Comparison of ENCODE assay signal across 15 cellular contexts in the genomic region with DNA sequence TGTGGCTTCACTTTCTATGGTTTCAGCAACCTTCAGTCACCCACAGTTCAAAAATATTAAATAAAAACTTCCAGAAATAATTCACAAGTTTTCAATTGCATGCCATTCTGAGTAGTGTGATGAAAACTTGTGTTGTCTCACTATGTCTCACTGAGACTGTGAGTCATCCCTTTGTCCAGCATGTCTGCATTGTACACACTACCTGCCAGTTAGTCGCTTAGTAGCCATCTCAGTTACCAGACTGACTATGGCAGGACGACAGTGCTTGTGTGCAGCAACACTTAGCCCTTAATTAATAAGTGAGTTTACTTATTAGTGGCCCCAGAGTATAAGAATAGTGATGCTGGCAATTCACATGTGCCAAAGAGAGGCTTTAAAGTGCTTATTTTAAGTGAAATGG. TPM values are rescaled to one million over a fixed set of nuclear protein-coding genes. Genes with fewer than 3 reads are reported as not detected.
DNase-seq lines count a peak whose midpoint lies in the region; ATAC-seq, FAIRE-seq and TF ChIP-seq lines count a peak whose summit lies in the region.
"Had no signal": no experiment of that assay in that cellular context is flagged by ENCODE, and none has a peak within 500 bp of the region (broad histone marks: within the 10 kb centered on the region; RNA-seq: fewer than 3 reads in every experiment).

No MANE protein-coding gene starts in this region.

- ATAC-seq in left ventricle myocardium superior = no peak
- no peak for ATAC-seq in GM23338

- DNase-seq in EL = peak; percentile 79
- peak; percentile 4 for DNase-seq in NB4 (ENCODE audit: low read depth)
- DNase-seq in endothelial cell of umbilical vein (ENCODE audit: low read depth, low spot score) = peak; percentile 73
- DNase-seq in trophoblast cell = peak; percentile 67 to 86
- no peak for DNase-seq in left ventricle myocardium superior
- no peak for DNase-seq in GM23338 (ENCODE audit: low spot score)
- DNase-seq in SHP77 (lab: John Stamatoyannopoulos, UW) = no peak
- no peak for DNase-seq in progenitor cell of endocrine pancreas (ENCODE audit: low spot score, unreplicated experiment)
- DNase-seq: activated CD4-positive, CD25-positive, alpha-beta regulatory T cell treated with anti-CD3 and anti-CD28 coated beads, Interleukin-2, amount 50 U/mL, for 72 hours; activated naive CD8-positive, alpha-beta T cell treated with anti-CD3 and anti-CD28 coated beads, Interleukin-2, amount 10 ng/mL, durations not matched to agents 7 days and 5 days; DMS79 treated with DMSO at 0.1 percent for 48 hours; esophagus squamous epithelium; NCI-H1694 treated with DMSO at 0.1 percent for 48 hours; OCI-M1 had no signal

- POLR2A ChIA-PET in endothelial cell of umbilical vein (lab: Charles Lee) = no interaction called here

- H3K9me2 ChIP-seq in GM23338 (ENCODE audit: insufficient read depth) = no peaks in the 10 kb centered on the region

- H3K18ac ChIP-seq in trophoblast cell (ENCODE audit: low read length) = no peak overlapping the region

- H2BK120ac ChIP-seq in trophoblast cell (ENCODE audit: insufficient read depth, low read length, poor library complexity) = no peak overlapping the region

- no peak overlapping the region for H3K23ac ChIP-seq in trophoblast cell (ENCODE audit: low read length)

- intact Hi-C loops in endothelial cell of umbilical vein (cut with micrococcal nuclease) (no loop called here), left ventricle myocardium superior (cut with micrococcal nuclease) (no loop called here)

- H3K4me3 ChIP-seq in NB4 (ENCODE audit: low read depth, low read length) (no peak overlapping the region), endothelial cell of umbilical vein (replicated peaks in 1 of 3; ENCODE audit: insufficient read depth in 1 of 3, low read depth in 1 of 3, low read length in 3 of 3) (no peak overlapping the region), trophoblast cell (ENCODE audit: low read depth, low read length) (no peak overlapping the region), GM23338 (no peak overlapping the region)
- H3K4me3 ChIP-seq: esophagus squamous epithelium had no signal

- no peak overlapping the region for H3K14ac ChIP-seq in trophoblast cell (ENCODE audit: low read length)

- H2AFZ ChIP-seq in endothelial cell of umbilical vein (ENCODE audit: low read depth, low read length) (no peak overlapping the region), trophoblast cell (ENCODE audit: insufficient read depth, low read length, poor library complexity) (no peak overlapping the region), GM23338 (no peak overlapping the region)

- CTCF ChIA-PET in endothelial cell of umbilical vein (lab: Charles Lee) = interaction anchor here (0.6 to 1.4 kb wide), 3 partner anchors 13 to 52 kb away, joined by 3 read pairs; a partner anchor contains a TSS

- H2BK5ac ChIP-seq in trophoblast cell (ENCODE audit: low read depth, low read length, poor library complexity) = no peak overlapping the region

- peak; percentile 94 for FAIRE-seq in endothelial cell of umbilical vein (lab: Jason Lieb, UNC)

- no peak overlapping the region for H3K27ac Mint-ChIP-seq in GM23338
- no peak overlapping the region for H3K27ac Mint-ChIP-seq in progenitor cell of endocrine pancreas
- H3K27ac Mint-ChIP-seq: activated naive CD8-positive, alpha-beta T cell treated with anti-CD3 and anti-CD28 coated beads, Interleukin-2, amount 10 ng/mL, durations not matched to agents 7 days and 5 days had no signal

- H3K27me3 ChIP-seq in endothelial cell of umbilical vein (ENCODE audit: control insufficient read depth in 2 of 2, insufficient read depth in 2 of 2, low read length in 2 of 2) (no peaks in the 10 kb centered on the region), trophoblast cell (ENCODE audit: insufficient read depth, low read length) (no peaks in the 10 kb centered on the region), GM23338 (ENCODE audit: insufficient read depth) (no peaks in the 10 kb centered on the region)
- H3K27me3 ChIP-seq: esophagus squamous epithelium had no signal

- H3K27ac ChIP-seq in endothelial cell of umbilical vein (ENCODE audit: insufficient read depth, low read depth, low read length) (no peak overlapping the region), trophoblast cell (ENCODE audit: low read depth, low read length) (no peak overlapping the region), GM23338 (ENCODE audit: low read depth) (no peak overlapping the region)
- H3K27ac ChIP-seq: esophagus squamous epithelium, HL-60 had no signal

- H3K27me3 Mint-ChIP-seq in GM23338 (ENCODE audit: insufficient read depth, low read depth, poor library complexity) = no peaks in the 10 kb centered on the region
- no peaks in the 10 kb centered on the region for H3K27me3 Mint-ChIP-seq in progenitor cell of endocrine pancreas
- H3K27me3 Mint-ChIP-seq: activated naive CD8-positive, alpha-beta T cell treated with anti-CD3 and anti-CD28 coated beads, Interleukin-2, amount 10 ng/mL, durations not matched to agents 7 days and 5 days had no signal

- no peak overlapping the region for H4K12ac ChIP-seq in trophoblast cell (ENCODE audit: low read depth, low read length)

- H3K4me3 Mint-ChIP-seq in GM23338 (no peak overlapping the region), progenitor cell of endocrine pancreas (ENCODE audit: low read depth) (no peak overlapping the region)
- H3K4me3 Mint-ChIP-seq: activated naive CD8-positive, alpha-beta T cell treated with anti-CD3 and anti-CD28 coated beads, Interleukin-2, amount 10 ng/mL, durations not matched to agents 7 days and 5 days had no signal

- no CpG with 5 or more reads among the region's 2 CpGs for WGBS in trophoblast cell (ENCODE audit: extremely low coverage, insufficient coverage, insufficient read length)

- H3K9me3 Mint-ChIP-seq in GM23338 (no peaks in the 10 kb centered on the region), progenitor cell of endocrine pancreas (ENCODE audit: low read depth) (no peaks in the 10 kb centered on the region)
- H3K9me3 Mint-ChIP-seq: activated naive CD8-positive, alpha-beta T cell treated with anti-CD3 and anti-CD28 coated beads, Interleukin-2, amount 10 ng/mL, durations not matched to agents 7 days and 5 days had no signal

- H4K8ac ChIP-seq in trophoblast cell (ENCODE audit: low read depth, low read length) = no peak overlapping the region

- no peaks in the 10 kb centered on the region for H4K20me1 ChIP-seq in endothelial cell of umbilical vein (replicated peaks; ENCODE audit: control insufficient read depth, extremely low read depth, insufficient read depth, low read length)
- H4K20me1 ChIP-seq in GM23338 (replicated peaks; ENCODE audit: insufficient read depth) = peaks cover 4% of the 10 kb centered on the region; the same call in 1 of the 2 replicates

- no peak overlapping the region for H2BK12ac ChIP-seq in trophoblast cell (ENCODE audit: low read length)

- H3K79me1 ChIP-seq in trophoblast cell (ENCODE audit: low read length) = no peaks in the 10 kb centered on the region

- BruUV-seq in endothelial cell of umbilical vein (replicated peaks; lab: Mats Ljungman, UMichigan) = no TSS peak

- no peak overlapping the region for H2AK5ac ChIP-seq in trophoblast cell (ENCODE audit: low read length)

- TF ChIP-seq POLR2A in NB4 (IDR thresholded peaks at IDR 0.05; ENCODE audit: extremely low read depth, insufficient read length) = no peak
- TF ChIP-seq POLR2A in endothelial cell of umbilical vein (IDR thresholded peaks at IDR 0.05; ENCODE audit: low read depth, low read length) = no peak

- H3K36me3 ChIP-seq in endothelial cell of umbilical vein (ENCODE audit: control insufficient read depth in 2 of 2, extremely low read depth in 1 of 2, insufficient read depth in 2 of 2, low read length in 2 of 2) (peaks cover 0 to 4% of the 10 kb centered on the region in 2 experiments), trophoblast cell (ENCODE audit: control insufficient read depth in 1 of 2, insufficient read depth in 2 of 2, low read length in 2 of 2) (peaks cover 7 to 11% of the 10 kb centered on the region in 2 experiments), GM23338 (ENCODE audit: insufficient read depth) (peaks cover 10% of the 10 kb centered on the region)

- H3K4me1 Mint-ChIP-seq in GM23338 (peaks cover 3% of the 10 kb centered on the region; the same call in 1 of the 3 replicates), progenitor cell of endocrine pancreas (ENCODE audit: low read depth) (no peaks in the 10 kb centered on the region)
- H3K4me1 Mint-ChIP-seq: activated naive CD8-positive, alpha-beta T cell treated with anti-CD3 and anti-CD28 coated beads, Interleukin-2, amount 10 ng/mL, durations not matched to agents 7 days and 5 days had no signal

- TF ChIP-seq CTCF in NB4 (IDR thresholded peaks at IDR 0.05; ENCODE audit: low read depth, low read length) (no peak), endothelial cell of umbilical vein (IDR thresholded peaks at IDR 0.05; ENCODE audit: extremely low read depth in 1 of 2, insufficient read depth in 1 of 2, low read depth in 1 of 2, low read length in 2 of 2) (no peak), GM23338 (conservative IDR thresholded peaks at IDR 0.05; ENCODE audit: low read depth in 2 of 2) (no peak), progenitor cell of endocrine pancreas (IDR thresholded peaks at IDR 0.05; ENCODE audit: unreplicated experiment) (no peak)

- no peak overlapping the region for H3K9ac ChIP-seq in endothelial cell of umbilical vein (replicated peaks; ENCODE audit: extremely low read depth, insufficient read depth, low read length)
- H3K9ac ChIP-seq in trophoblast cell (ENCODE audit: low read length) = no peak overlapping the region

- no peak overlapping the region for H3K4me2 ChIP-seq in endothelial cell of umbilical vein (ENCODE audit: insufficient read depth, low read length)
- no peak overlapping the region for H3K4me2 ChIP-seq in trophoblast cell (ENCODE audit: low read length)
- H3K4me2 ChIP-seq in GM23338 = no peak overlapping the region

- H3K4me1 ChIP-seq in endothelial cell of umbilical vein (ENCODE audit: control insufficient read depth, extremely low read depth, insufficient read depth, low read length) (peaks cover 3% of the 10 kb centered on the region), trophoblast cell (ENCODE audit: control insufficient read depth in 1 of 2, insufficient read depth in 2 of 2, low read length in 2 of 2) (peaks cover 0 to 2% of the 10 kb centered on the region in 2 experiments), GM23338 (ENCODE audit: insufficient read depth) (no peaks in the 10 kb centered on the region)

- H3K9me3 ChIP-seq in endothelial cell of umbilical vein (replicated peaks; ENCODE audit: control insufficient read depth, insufficient read depth, low read length) (no peaks in the 10 kb centered on the region), trophoblast cell (ENCODE audit: insufficient read depth, low read depth, low read length) (no peaks in the 10 kb centered on the region)
- H3K9me3 ChIP-seq: esophagus squamous epithelium had no signal

- H3K4ac ChIP-seq in trophoblast cell (ENCODE audit: low read depth, low read length) = no peak overlapping the region

- dilution Hi-C loops in endothelial cell of umbilical vein (cut with MboI; ENCODE audit: extremely low pct_ligation_motif_present, low sequenced_read_pairs) = no loop called here

- no peaks in the 10 kb centered on the region for H3K79me2 ChIP-seq in endothelial cell of umbilical vein (ENCODE audit: control insufficient read depth, insufficient read depth, low read length)
- no peaks in the 10 kb centered on the region for H3K79me2 ChIP-seq in trophoblast cell (ENCODE audit: control insufficient read depth, insufficient read depth, low read length, poor library complexity)
- H3K79me2 ChIP-seq in GM23338 (replicated peaks; ENCODE audit: insufficient read depth) = peaks cover 24% of the 10 kb centered on the region

- no peaks in the 10 kb centered on the region for H3K9me1 ChIP-seq in endothelial cell of umbilical vein (replicated peaks; ENCODE audit: control insufficient read depth, extremely low read depth, insufficient read depth, low read length)

- no peak overlapping the region for H4K91ac ChIP-seq in trophoblast cell (ENCODE audit: low read depth, low read length)

- H3F3A ChIP-seq in GM23338 (replicated peaks; ENCODE audit: low read depth) = no peaks in the 10 kb centered on the region

- H3K36me3 Mint-ChIP-seq in GM23338 (ENCODE audit: low read depth) (peaks cover 14% of the 10 kb centered on the region; the same call in 2 of the 3 replicates), progenitor cell of endocrine pancreas (ENCODE audit: insufficient read depth) (peaks cover 31% of the 10 kb centered on the region)

RNA-seq across cellular contexts. Expression of a gene that starts 22.5 kb away (rescaled TPM):
- total RNA-seq in endothelial cell of umbilical vein (13.4 and 13.9 TPM in 2 replicates), left ventricle myocardium superior (17.7 TPM), progenitor cell of endocrine pancreas (20.8 and 21.0 TPM in 2 replicates)
- polyA plus RNA-seq in endothelial cell of umbilical vein (1.3 and 1.8 TPM in 2 replicates), GM23338 (2016; fragmentation: Nextera tagmentation; extraction: Ambion mirVana) (32.6 and 50.7 TPM in 2 replicates)
- polyA plus RNA-seq in endothelial cell of umbilical vein (2011; cell fraction: cytosol; rRNA removed) = 2.1 TPM in 2 replicates
- polyA plus RNA-seq in endothelial cell of umbilical vein (2011; cell fraction: nucleus; rRNA removed) = 8.1 and 11.2 TPM in 2 replicates
- 6.7 and 7.8 TPM in 2 replicates for polyA plus RNA-seq in endothelial cell of umbilical vein (2012)
- 3.7 and 8.8 TPM in 2 replicates for polyA minus RNA-seq in endothelial cell of umbilical vein
- polyA minus RNA-seq in endothelial cell of umbilical vein (2011; cell fraction: cytosol; rRNA and poly(A)+ RNA removed) = 3.0 TPM
- polyA minus RNA-seq in endothelial cell of umbilical vein (2011; cell fraction: nucleus; rRNA and poly(A)+ RNA removed) = 17.1 and 23.5 TPM in 2 replicates
- polyA plus RNA-seq in trophoblast cell (2013) = 30.2 and 30.7 TPM in 2 replicates
- 23.5 and 24.2 TPM in 2 replicates for total RNA-seq in GM23338 (2014; rRNA removed; shearing (Covaris generic))

RNA-seq across cellular contexts. Expression of a gene that starts 27.7 kb away (rescaled TPM):
- total RNA-seq in endothelial cell of umbilical vein (not detected in 2 replicates), left ventricle myocardium superior (2.7 TPM), progenitor cell of endocrine pancreas (not detected in 2 replicates)
- polyA plus RNA-seq in endothelial cell of umbilical vein (not detected in 2 replicates), GM23338 (2016; fragmentation: Nextera tagmentation; extraction: Ambion mirVana) (0.52 and 0.64 TPM in 2 replicates)
- polyA plus RNA-seq in endothelial cell of umbilical vein (2011; cell fraction: cytosol; rRNA removed) = not detected in 2 replicates
- polyA plus RNA-seq in endothelial cell of umbilical vein (2011; cell fraction: nucleus; rRNA removed) = not detected in 2 replicates
- not detected in 2 replicates for polyA plus RNA-seq in endothelial cell of umbilical vein (2012)
- not detected in 2 replicates for polyA minus RNA-seq in endothelial cell of umbilical vein
- not detected for polyA minus RNA-seq in endothelial cell of umbilical vein (2011; cell fraction: cytosol; rRNA and poly(A)+ RNA removed)
- polyA minus RNA-seq in endothelial cell of umbilical vein (2011; cell fraction: nucleus; rRNA and poly(A)+ RNA removed) = not detected in 2 replicates
- not detected in 2 replicates for polyA plus RNA-seq in trophoblast cell (2013)
- total RNA-seq in GM23338 (2014; rRNA removed; shearing (Covaris generic)) = 1.5 and 1.7 TPM in 2 replicates

Comparison
In these comparisons a context has a peak if more than half of its experiments do, and no peak if none do; other contexts are left out.
1. DNase-seq: peak in EL (single experiment), NB4 (single experiment), endothelial cell of umbilical vein (single experiment) and trophoblast cell (2 of 2); none in left ventricle myocardium superior (single experiment), GM23338 (single experiment), SHP77 (0 of 2) and progenitor cell of endocrine pancreas (single experiment).